ENCODE assay signal across 8 cellular contexts in the genomic region with DNA sequence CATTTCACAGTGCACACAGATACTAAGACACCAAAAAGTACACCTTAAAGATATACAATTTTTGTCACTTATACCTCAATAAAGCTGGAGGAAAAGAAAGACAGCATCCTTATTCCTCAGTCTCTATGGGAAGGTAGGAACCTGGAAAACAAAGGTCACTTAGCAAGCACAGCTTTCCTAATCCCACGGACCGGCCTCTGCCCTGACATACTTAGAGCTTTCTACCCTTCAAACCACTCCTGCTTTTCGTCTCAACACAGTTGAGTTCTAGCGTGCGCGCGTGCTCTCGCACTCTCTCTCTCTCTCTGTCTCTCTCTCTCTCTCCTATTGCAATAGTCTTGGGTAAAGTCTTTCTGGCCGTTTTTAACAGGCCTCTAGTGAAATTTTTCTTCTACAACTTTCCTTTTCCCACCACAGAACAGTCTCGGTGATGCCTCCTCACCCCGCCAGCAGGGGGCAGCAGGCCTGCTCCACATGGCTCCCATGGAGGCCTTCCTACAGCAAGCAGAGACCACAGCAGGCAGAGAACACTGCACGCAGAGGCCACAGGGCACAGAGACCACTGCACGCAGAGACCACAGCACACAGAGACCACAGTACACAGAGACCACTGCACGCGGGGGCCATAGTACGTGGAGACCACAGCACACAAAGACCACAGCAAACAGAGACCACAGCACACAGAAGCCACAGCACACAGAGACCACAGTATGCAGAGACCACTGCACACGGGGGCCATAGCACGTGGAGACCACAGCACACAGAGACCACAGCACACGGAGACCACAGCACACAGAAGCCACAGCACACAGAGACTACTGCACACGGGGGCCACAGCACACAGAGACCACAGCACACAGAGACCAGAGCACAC.
DNase-seq lines count a peak whose midpoint lies in the region; ATAC-seq and TF ChIP-seq lines count a peak whose summit lies in the region.

No MANE protein-coding gene starts in this region.

- H3K4me1 ChIP-seq in ascending aorta, result no peaks in the 10 kb centered on the region

- no peaks in the 10 kb centered on the region for H3K36me3 ChIP-seq in ascending aorta

- H3K27ac ChIP-seq in ascending aorta, result no peak overlapping the region

- H3K27me3 ChIP-seq in ascending aorta, result no peaks in the 10 kb centered on the region

- DNase-seq in GM12864 (ENCODE audit: low read depth) (no peak), ecto neural progenitor cell (ENCODE audit: low spot score) (peak; percentile 73), retinal pigment epithelial cell (ENCODE audit: low read depth) (no peak), ascending aorta (ENCODE audit: low spot score in 2 of 2) (no peak), lower leg skin (ENCODE audit: low spot score in 2 of 2) (no peak)
- DNase-seq in Jurkat, Clone E6-1 (ENCODE audit: low read depth, low spot score), result peak; percentile 43
- peak; percentile 60 to 69 for DNase-seq in activated CD4-positive, alpha-beta T cell treated with anti-CD3 and anti-CD28 coated beads for 24 hours (ENCODE audit: low read depth in 2 of 2)

- ATAC-seq in GM21528 (IDR thresholded peaks at IDR 0.05; ENCODE audit: low FRiP score, unreplicated experiment), result peak; percentile 87

- TF ChIP-seq CTCF in GM12864 (IDR thresholded peaks at IDR 0.05; ENCODE audit: low read depth, low read length, missing control alignments) (peak; percentile 76), retinal pigment epithelial cell (conservative IDR thresholded peaks at IDR 0.05; ENCODE audit: low read depth, low read length) (peak; percentile 52), ascending aorta (IDR thresholded peaks at IDR 0.05) (no peak), lower leg skin (IDR thresholded peaks at IDR 0.05) (no peak)

- intact Hi-C loops in ascending aorta (cut with DNase I), result no loop called here
- intact Hi-C loops in lower leg skin (cut with DNase I; ENCODE audit: low total_unique reads), result loop anchor here (5.0 kb wide), 1 partner anchor 783 kb away; no protein-coding TSS in a partner anchor

- no peak overlapping the region for H3K4me3 ChIP-seq in GM12864 (ENCODE audit: low read depth, low read length)
- no peak overlapping the region for H3K4me3 ChIP-seq in Jurkat, Clone E6-1 (ENCODE audit: low read length)
- no peak overlapping the region for H3K4me3 ChIP-seq in retinal pigment epithelial cell (ENCODE audit: low read length)
- H3K4me3 ChIP-seq in ascending aorta, result no peak overlapping the region
- no peak overlapping the region for H3K4me3 ChIP-seq in lower leg skin (ENCODE audit: low read depth, poor library complexity, severe bottlenecking)

- no peaks in the 10 kb centered on the region for H3K9me3 ChIP-seq in ascending aorta

- no peak for TF ChIP-seq POLR2A in lower leg skin (IDR thresholded peaks at IDR 0.05)

- WGBS in lower leg skin, 2 donors, result 73 to 81% methylated on average over 20 of the region's 20 CpGs

Comparison
In these comparisons a context has a peak if more than half of its experiments do, and no peak if none do; other contexts are left out.
1. DNase-seq: peak in Jurkat, Clone E6-1 (single experiment), activated CD4-positive, alpha-beta T cell treated with anti-CD3 and anti-CD28 coated beads for 24 hours (2 of 2) and ecto neural progenitor cell (single experiment); none in GM12864 (single experiment), retinal pigment epithelial cell (single experiment), ascending aorta (0 of 2) and lower leg skin (0 of 2).
2. CTCF ChIP-seq: peak in GM12864 (single experiment) and retinal pigment epithelial cell (single experiment); none in ascending aorta (0 of 3) and lower leg skin (0 of 3).